ENCODE assay signal across 8 cellular contexts in the genomic region with DNA sequence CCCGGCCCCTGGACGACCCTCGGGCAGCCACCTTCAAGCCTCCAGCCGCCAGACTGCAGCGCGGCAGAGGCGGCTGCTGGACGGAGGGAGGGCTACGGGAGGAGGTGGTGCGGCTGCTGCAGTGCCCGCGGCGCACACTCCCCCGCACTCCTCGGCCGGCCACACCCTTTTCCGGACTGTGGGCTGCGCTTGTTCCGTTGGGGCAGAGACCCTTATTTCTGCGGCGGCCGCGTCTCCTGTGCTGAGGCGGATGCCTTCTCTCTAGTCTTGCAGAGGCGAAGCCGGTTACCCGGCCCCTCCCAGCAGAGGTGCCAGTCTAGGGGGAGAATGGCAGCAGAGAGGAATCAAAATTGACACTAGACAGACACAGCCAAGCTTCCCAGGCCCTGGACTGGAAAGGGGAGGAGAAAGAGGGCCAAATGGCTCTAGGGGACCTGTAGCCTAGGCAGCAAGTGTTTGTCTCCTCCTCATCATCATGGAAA. TPM values are rescaled to one million over a fixed set of nuclear protein-coding genes. Genes with fewer than 3 reads are reported as not detected.
DNase-seq lines count a peak whose midpoint lies in the region; ATAC-seq and TF ChIP-seq lines count a peak whose summit lies in the region.

No MANE protein-coding gene starts in this region.

- in situ Hi-C loops in GM13977 (cut with MboI; ENCODE audit: low pct_unique_long_range_greater_than_20kb, low sequenced_read_pairs, unreplicated experiment) = no loop called here

- ATAC-seq in HG03066 (IDR thresholded peaks at IDR 0.05; ENCODE audit: low read depth, unreplicated experiment) (peak; percentile 34), heart right ventricle (peak; percentile 23 to 63 (median 49)), GM21515 (IDR thresholded peaks at IDR 0.05; ENCODE audit: unreplicated experiment) (no peak), HG02588 (IDR thresholded peaks at IDR 0.05; ENCODE audit: unreplicated experiment) (no peak)
- ATAC-seq in activated naive CD4-positive, alpha-beta T cell treated with anti-CD3 and anti-CD28 coated beads, Interleukin-2, amount 50 U/mL, for 72 hours = peak; percentile 14 to 21

- H3K27ac ChIP-seq in SK-N-MC (no peak overlapping the region), heart right ventricle (peak overlapping the region; percentile 36 to 94 (median 88)), rectal smooth muscle tissue (ENCODE audit: low read depth, low read length) (peak overlapping the region; percentile 95)

- H3K4me1 ChIP-seq in heart right ventricle = peaks cover 8 to 52% (median 41%) of the 10 kb centered on the region in 9 donors
- H3K4me1 ChIP-seq in rectal smooth muscle tissue (ENCODE audit: control insufficient read depth, insufficient read depth, low read length) = peaks cover 19% of the 10 kb centered on the region

- peaks cover 37 to 57% of the 10 kb centered on the region in 2 donors for H3K36me3 Mint-ChIP-seq in activated naive CD4-positive, alpha-beta T cell treated with anti-CD3 and anti-CD28 coated beads, Interleukin-2, amount 50 U/mL, for 72 hours

- no peaks in the 10 kb centered on the region for H3K27me3 ChIP-seq in heart right ventricle
- H3K27me3 ChIP-seq in rectal smooth muscle tissue (ENCODE audit: control insufficient read depth, insufficient read depth, low read length) = no peaks in the 10 kb centered on the region

- H3K9me3 Mint-ChIP-seq in activated naive CD4-positive, alpha-beta T cell treated with anti-CD3 and anti-CD28 coated beads, Interleukin-2, amount 50 U/mL, for 72 hours = no peaks in the 10 kb centered on the region

- intact Hi-C loops in heart right ventricle (cut with DNase I) = loop anchor here in 6 of 10 donors (2.0 to 10.0 kb wide), 6 partner anchors 14 to 506 kb away; partner anchors contain the start of genes SMARCC2 (in 2 of the 6), SPRYD4 (in 2 of the 6) and BAZ2A (in 1 of the 6)

- TF ChIP-seq CTCF in GM13977 (IDR thresholded peaks at IDR 0.05; ENCODE audit: extremely low read depth, insufficient read depth, missing control alignments) = no peak
- no peak for TF ChIP-seq CTCF in heart right ventricle (IDR thresholded peaks at IDR 0.05)

- H3K27ac Mint-ChIP-seq in activated naive CD4-positive, alpha-beta T cell treated with anti-CD3 and anti-CD28 coated beads, Interleukin-2, amount 50 U/mL, for 72 hours = peak overlapping the region; percentile 87 to 98

- DNase-seq in GM13977 (ENCODE audit: low spot score) (peak; percentile 69), SK-N-MC (ENCODE audit: low read depth, low spot score) (no peak), heart right ventricle (peak; percentile 70 to 71)
- DNase-seq in activated naive CD4-positive, alpha-beta T cell treated with anti-CD3 and anti-CD28 coated beads, Interleukin-2, amount 50 U/mL, for 72 hours (ENCODE audit: low spot score in 2 of 2) = peak; percentile 62 to 76

- H3K36me3 ChIP-seq in SK-N-MC (ENCODE audit: insufficient read depth, low read length) = peaks cover 37% of the 10 kb centered on the region
- peaks cover 0 to 42% (median 21%) of the 10 kb centered on the region in 9 donors for H3K36me3 ChIP-seq in heart right ventricle
- H3K36me3 ChIP-seq in rectal smooth muscle tissue (ENCODE audit: control insufficient read depth, insufficient read depth, low read length) = peaks cover 29% of the 10 kb centered on the region

- H3K9ac ChIP-seq in SK-N-MC (ENCODE audit: insufficient read length) (peak overlapping the region; percentile 84), rectal smooth muscle tissue (ENCODE audit: low read length) (peak overlapping the region; percentile 77)

- H3K9me3 ChIP-seq in SK-N-MC (ENCODE audit: low read depth, low read length) (no peaks in the 10 kb centered on the region), heart right ventricle (no peaks in the 10 kb centered on the region)

- peak overlapping the region; percentile 89 for H3K4me3 ChIP-seq in SK-N-MC
- H3K4me3 ChIP-seq in heart right ventricle = peak overlapping the region; percentile 53 to 94 (median 84)
- H3K4me3 ChIP-seq in rectal smooth muscle tissue (ENCODE audit: low read length) = peak overlapping the region; percentile 94

- 0 to 1% methylated on average over 27 of the region's 27 CpGs for WGBS in heart right ventricle, 2 donors

RNA-seq across cellular contexts. Expression of gene ESYT1, which starts 1.2 kb away (rescaled TPM):
- 100 to 1,000 TPM; 159 to 197 TPM for total RNA-seq in activated naive CD4-positive, alpha-beta T cell treated with anti-CD3 and anti-CD28 coated beads, Interleukin-2, amount 50 U/mL, for 72 hours
- total RNA-seq in heart right ventricle = 10 to 100 TPM; 28.8 to 47.5 (median 31.9) TPM
- polyA plus RNA-seq in heart right ventricle = 10 to 100 TPM; 20.9 to 57.3 TPM

RNA-seq across cellular contexts. Expression of gene ZC3H10, which starts 11.2 kb away (rescaled TPM):
- 10 to 100 TPM in 1 of 2 donors, 1 to 10 TPM in 1; 7.1 to 15.0 TPM for total RNA-seq in activated naive CD4-positive, alpha-beta T cell treated with anti-CD3 and anti-CD28 coated beads, Interleukin-2, amount 50 U/mL, for 72 hours
- total RNA-seq in heart right ventricle = 1 to 10 TPM; 3.6 to 5.8 (median 4.9) TPM
- 1 to 10 TPM; 2.1 to 3.4 TPM for polyA plus RNA-seq in heart right ventricle

RNA-seq across cellular contexts. Expression of gene RPL41, which starts 12.8 kb away (rescaled TPM):
- total RNA-seq in activated naive CD4-positive, alpha-beta T cell treated with anti-CD3 and anti-CD28 coated beads, Interleukin-2, amount 50 U/mL, for 72 hours = 1,000 to 10,000 TPM; 5,050 to 5,339 TPM
- total RNA-seq in heart right ventricle = 1,000 to 10,000 TPM; 1,835 to 2,619 (median 2,004) TPM
- polyA plus RNA-seq in heart right ventricle = 1,000 to 10,000 TPM in 1 of 2 donors, 100 to 1,000 TPM in 1; 475 to 5,263 TPM

RNA-seq across cellular contexts. Expression of gene MYL6B, which starts 23.1 kb away (rescaled TPM):
- total RNA-seq in activated naive CD4-positive, alpha-beta T cell treated with anti-CD3 and anti-CD28 coated beads, Interleukin-2, amount 50 U/mL, for 72 hours = 100 to 1,000 TPM in 1 of 2 donors, 10 to 100 TPM in 1; 99.7 to 112 TPM
- total RNA-seq in heart right ventricle = 10 to 100 TPM; 39.8 to 61.9 (median 49.9) TPM
- 10 to 100 TPM; 31.9 to 64.0 TPM for polyA plus RNA-seq in heart right ventricle

RNA-seq across cellular contexts. Expression of gene PA2G4, which starts 24.9 kb away (rescaled TPM):
- total RNA-seq in activated naive CD4-positive, alpha-beta T cell treated with anti-CD3 and anti-CD28 coated beads, Interleukin-2, amount 50 U/mL, for 72 hours = 100 to 1,000 TPM; 224 to 356 TPM
- total RNA-seq in heart right ventricle = 10 to 100 TPM; 64.3 to 91.9 (median 71.5) TPM
- polyA plus RNA-seq in heart right ventricle = 100 to 1,000 TPM in 1 of 2 donors, 10 to 100 TPM in 1; 79.4 to 148 TPM

Comparison
In these comparisons a context has a peak if more than half of its experiments do, and no peak if none do; other contexts are left out.
1. ATAC-seq: peak in HG03066 (single experiment), activated naive CD4-positive, alpha-beta T cell treated with anti-CD3 and anti-CD28 coated beads, Interleukin-2, amount 50 U/mL, for 72 hours (2 of 2) and heart right ventricle (8 of 8); none in GM21515 (single experiment) and HG02588 (single experiment).
2. Peak in every context shown above with its lines, with median percentiles within 50 percentile points of each other: H3K4me3 ChIP-seq.